In the genomic region with DNA sequence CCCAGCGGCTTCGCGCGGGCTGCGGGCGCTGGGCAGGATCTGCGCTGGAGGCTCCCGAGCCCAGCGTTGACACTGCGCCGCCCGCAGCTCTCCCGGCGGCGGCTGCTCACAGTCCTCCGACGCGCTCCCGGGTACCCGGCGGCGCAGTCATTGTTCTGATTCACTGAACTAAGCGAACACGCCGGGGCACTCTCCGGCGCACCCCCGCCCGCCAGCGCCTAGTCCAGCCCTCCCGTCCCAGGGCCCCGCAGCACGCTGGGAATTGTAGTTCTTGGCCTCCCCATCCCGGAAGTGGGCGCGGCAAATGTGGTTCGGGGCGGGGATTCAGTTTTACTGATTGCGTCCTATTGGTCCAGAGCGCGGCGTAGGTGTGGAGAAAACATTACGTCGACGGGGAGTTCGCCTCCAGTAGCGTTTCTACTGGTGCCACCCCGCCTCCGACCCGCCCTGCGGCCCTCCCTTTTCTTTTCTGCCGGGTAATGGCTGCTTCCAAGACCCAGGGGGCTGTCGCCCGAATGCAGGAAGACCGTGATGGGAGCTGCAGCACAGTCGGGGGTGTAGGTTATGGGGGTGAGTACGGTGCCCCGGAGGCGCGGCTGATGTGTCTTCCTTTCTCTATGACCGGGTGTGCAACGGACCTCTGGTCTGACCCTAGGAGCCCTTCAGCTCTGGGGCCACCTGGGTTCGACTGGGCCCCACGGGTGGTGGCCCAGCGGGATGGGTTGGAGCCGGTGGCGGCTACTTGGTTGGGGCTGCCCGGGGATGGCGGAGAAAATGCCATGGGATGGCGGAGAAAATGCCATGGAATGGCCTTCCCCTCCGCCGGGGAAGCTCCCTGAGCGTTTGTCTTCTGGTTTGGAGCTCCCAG, we compare ENCODE assay signal across 8 cellular contexts. TPM values are rescaled to one million over a fixed set of nuclear protein-coding genes. Genes with fewer than 3 reads are reported as not detected.
A peak's percentile ranks its signal among the peaks of the same experiment; 100 is the strongest.
DNase-seq lines count a peak whose midpoint lies in the region; ATAC-seq and TF ChIP-seq lines count a peak whose summit lies in the region.

A gene with protein sequence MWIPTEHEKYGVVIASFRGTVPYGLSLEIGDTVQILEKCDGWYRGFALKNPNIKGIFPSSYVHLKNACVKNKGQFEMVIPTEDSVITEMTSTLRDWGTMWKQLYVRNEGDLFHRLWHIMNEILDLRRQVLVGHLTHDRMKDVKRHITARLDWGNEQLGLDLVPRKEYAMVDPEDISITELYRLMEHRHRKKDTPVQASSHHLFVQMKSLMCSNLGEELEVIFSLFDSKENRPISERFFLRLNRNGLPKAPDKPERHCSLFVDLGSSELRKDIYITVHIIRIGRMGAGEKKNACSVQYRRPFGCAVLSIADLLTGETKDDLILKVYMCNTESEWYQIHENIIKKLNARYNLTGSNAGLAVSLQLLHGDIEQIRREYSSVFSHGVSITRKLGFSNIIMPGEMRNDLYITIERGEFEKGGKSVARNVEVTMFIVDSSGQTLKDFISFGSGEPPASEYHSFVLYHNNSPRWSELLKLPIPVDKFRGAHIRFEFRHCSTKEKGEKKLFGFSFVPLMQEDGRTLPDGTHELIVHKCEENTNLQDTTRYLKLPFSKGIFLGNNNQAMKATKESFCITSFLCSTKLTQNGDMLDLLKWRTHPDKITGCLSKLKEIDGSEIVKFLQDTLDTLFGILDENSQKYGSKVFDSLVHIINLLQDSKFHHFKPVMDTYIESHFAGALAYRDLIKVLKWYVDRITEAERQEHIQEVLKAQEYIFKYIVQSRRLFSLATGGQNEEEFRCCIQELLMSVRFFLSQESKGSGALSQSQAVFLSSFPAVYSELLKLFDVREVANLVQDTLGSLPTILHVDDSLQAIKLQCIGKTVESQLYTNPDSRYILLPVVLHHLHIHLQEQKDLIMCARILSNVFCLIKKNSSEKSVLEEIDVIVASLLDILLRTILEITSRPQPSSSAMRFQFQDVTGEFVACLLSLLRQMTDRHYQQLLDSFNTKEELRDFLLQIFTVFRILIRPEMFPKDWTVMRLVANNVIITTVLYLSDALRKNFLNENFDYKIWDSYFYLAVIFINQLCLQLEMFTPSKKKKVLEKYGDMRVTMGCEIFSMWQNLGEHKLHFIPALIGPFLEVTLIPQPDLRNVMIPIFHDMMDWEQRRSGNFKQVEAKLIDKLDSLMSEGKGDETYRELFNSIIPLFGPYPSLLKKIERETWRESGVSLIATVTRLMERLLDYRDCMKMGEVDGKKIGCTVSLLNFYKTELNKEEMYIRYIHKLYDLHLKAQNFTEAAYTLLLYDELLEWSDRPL (N-terminal part only) (minus strand): TSS at position 162 of the 868 bp plus-strand sequence. CDS start 261 bp downstream, outside the sequence.
A gene with protein sequence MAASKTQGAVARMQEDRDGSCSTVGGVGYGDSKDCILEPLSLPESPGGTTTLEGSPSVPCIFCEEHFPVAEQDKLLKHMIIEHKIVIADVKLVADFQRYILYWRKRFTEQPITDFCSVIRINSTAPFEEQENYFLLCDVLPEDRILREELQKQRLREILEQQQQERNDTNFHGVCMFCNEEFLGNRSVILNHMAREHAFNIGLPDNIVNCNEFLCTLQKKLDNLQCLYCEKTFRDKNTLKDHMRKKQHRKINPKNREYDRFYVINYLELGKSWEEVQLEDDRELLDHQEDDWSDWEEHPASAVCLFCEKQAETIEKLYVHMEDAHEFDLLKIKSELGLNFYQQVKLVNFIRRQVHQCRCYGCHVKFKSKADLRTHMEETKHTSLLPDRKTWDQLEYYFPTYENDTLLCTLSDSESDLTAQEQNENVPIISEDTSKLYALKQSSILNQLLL (plus strand): TSS at position 458 of the 868 bp plus-strand sequence. CDS start 22 bp downstream, at position 480.

- TF ChIP-seq CTCF in astrocyte of the spinal cord (IDR thresholded peaks at IDR 0.05; ENCODE audit: low read depth, low read length), result no peak
- TF ChIP-seq CTCF in hepatocyte (IDR thresholded peaks at IDR 0.05; ENCODE audit: poor library complexity), result no peak

- H3K4me3 ChIP-seq in astrocyte of the spinal cord (ENCODE audit: low read depth, low read length) (peak within 1 kb of the TSS; percentile 99), hepatocyte (peak within 1 kb of the TSS; percentile 89), aorta (ENCODE audit: low read length in 2 of 2) (peak within 1 kb of the TSS; percentile 87 to 98)

- H3K9me2 ChIP-seq in hepatocyte (replicated peaks; ENCODE audit: insufficient read depth), result no peaks in the 10 kb centered on the region

- H3K9me3 ChIP-seq in hepatocyte (ENCODE audit: low read depth) (no peaks in the 10 kb centered on the region), aorta (ENCODE audit: control insufficient read depth, low read length) (no peaks in the 10 kb centered on the region)

- H3K4me2 ChIP-seq in hepatocyte, result peak within 1 kb of the TSS; percentile 86

- in situ Hi-C loops in astrocyte of the spinal cord (cut with HindIII; ENCODE audit: low sequenced_read_pairs), result no loop called here

- peaks cover 11% of the 10 kb centered on the region for H3K4me1 ChIP-seq in hepatocyte (ENCODE audit: insufficient read depth)
- no peaks in the 10 kb centered on the region for H3K4me1 ChIP-seq in aorta (ENCODE audit: control insufficient read depth in 1 of 2, insufficient read depth in 2 of 2, low read length in 2 of 2)

- ATAC-seq in GM18511 (IDR thresholded peaks at IDR 0.05; ENCODE audit: unreplicated experiment) (peak; percentile 94), HG03025 (IDR thresholded peaks at IDR 0.05; ENCODE audit: low FRiP score, unreplicated experiment) (peak; percentile 95), aorta (ENCODE audit: low FRiP score) (peak; percentile 98)

- peak within 1 kb of the TSS; percentile 67 for H3K27ac ChIP-seq in hepatocyte
- H3K27ac ChIP-seq in aorta (ENCODE audit: low read depth in 1 of 2, low read length in 2 of 2), result peak within 1 kb of the TSS; percentile 18 to 75

- DNase-seq in NCI-H2029 treated with DMSO at 0.1 percent for 48 hours (lab: John Stamatoyannopoulos, UW), result peak; percentile 95
- peak; percentile 95 for DNase-seq in T1000 (lab: John Stamatoyannopoulos, UW)
- DNase-seq in astrocyte of the spinal cord (ENCODE audit: low read depth, low spot score), result peak; percentile 100
- peak; percentile 99 for DNase-seq in hepatocyte (ENCODE audit: low spot score)
- DNase-seq in renal cortical epithelial cell (ENCODE audit: low read depth), result peak; percentile 96
- peak; percentile 99 to 100 for DNase-seq in aorta

- peaks cover 76% of the 10 kb centered on the region for H3K79me2 ChIP-seq in hepatocyte

- no peaks in the 10 kb centered on the region for H4K20me1 ChIP-seq in hepatocyte (ENCODE audit: insufficient read depth, poor library complexity, severe bottlenecking)

- H2AFZ ChIP-seq in hepatocyte, result peak within 1 kb of the TSS; percentile 79

- WGBS in hepatocyte (ENCODE audit: low lambda C conversion rate, missing lambda C conversion rate), result 2% methylated on average over 58 of the region's 73 CpGs
- 0% methylated on average over 73 of the region's 73 CpGs for WGBS in aorta, 2 donors

- intact Hi-C loops in aorta (cut with DNase I), result loop anchor here in 1 of 2 donors (2.0 to 10.0 kb wide), 5 partner anchors 64 to 442 kb away; a partner anchor contains a TSS

- H3K27me3 ChIP-seq in hepatocyte (no peaks in the 10 kb centered on the region), aorta (ENCODE audit: control insufficient read depth in 1 of 2, insufficient read depth in 2 of 2, low read length in 1 of 2) (no peaks in the 10 kb centered on the region)

- H3K36me3 ChIP-seq in hepatocyte (replicated peaks; ENCODE audit: insufficient read depth, low read depth), result no peaks in the 10 kb centered on the region
- H3K36me3 ChIP-seq in aorta (ENCODE audit: control insufficient read depth in 1 of 2, insufficient read depth in 2 of 2, low read length in 1 of 2), result no peaks in the 10 kb centered on the region

RNA-seq across cellular contexts. Expression of the first gene that starts in this region (rescaled TPM):
- 22.8 and 22.9 TPM in 2 replicates for total RNA-seq in hepatocyte
- 4.4 and 6.0 TPM in 2 replicates for polyA plus RNA-seq in hepatocyte
- total RNA-seq in renal cortical epithelial cell, result 24.5 and 50.4 TPM in 2 replicates
- total RNA-seq in aorta, result 10 to 100 TPM; 34.2 to 94.3 TPM
- 1 to 10 TPM; 2.9 to 5.8 TPM for polyA plus RNA-seq in aorta

RNA-seq across cellular contexts. Expression of the second gene that starts in this region (rescaled TPM):
- total RNA-seq in hepatocyte (34.6 and 45.8 TPM in 2 replicates), renal cortical epithelial cell (61.9 and 73.5 TPM in 2 replicates), aorta (10 to 100 TPM; 20.3 to 21.6 TPM)
- polyA plus RNA-seq in hepatocyte (10.0 and 13.4 TPM in 2 replicates), aorta (10 to 100 TPM; 17.8 to 41.6 TPM)

Comparison
In these comparisons a context has a peak if more than half of its experiments do, and no peak if none do; other contexts are left out.
1. Peak in every context shown above with its lines: DNase-seq, ATAC-seq, H3K4me3 ChIP-seq and H3K27ac ChIP-seq.